ENCODE assay signal across 29 cellular contexts in genomic region chr18:68376931-68377330, GRCh38.
"Had no signal": no experiment of that assay in that cellular context is flagged by ENCODE, and none has a peak within 500 bp of the region (broad histone marks: within the 10 kb centered on the region; RNA-seq: fewer than 3 reads in every experiment).

No MANE protein-coding gene starts in this region.

- H3K9me3 ChIP-seq: MG63, SJSA1 had no signal

- H3K4me1 ChIP-seq: SJSA1 had no signal

- ATAC-seq: activated naive CD4-positive, alpha-beta T cell treated with anti-CD3 and anti-CD28 coated beads, Interleukin-2, amount 50 U/mL, for 72 hours; activated naive CD8-positive, alpha-beta T cell treated with anti-CD3 and anti-CD28 coated beads, Interleukin-2, amount 50 U/mL, for 24 hours; activated T-cell treated with anti-CD3 and anti-CD28 coated beads, Interleukin-2, amount 50 U/mL, for 4 hours; T-cell had no signal

- H3K27ac ChIP-seq: brain microvascular endothelial cell, cardiac muscle cell, SJSA1, VCaP had no signal

- H3K27me3 ChIP-seq: brain microvascular endothelial cell, cardiac muscle cell, MG63, SJSA1 had no signal

- H3K4me3 ChIP-seq: cardiac muscle cell, MG63, SJSA1 had no signal

- FAIRE-seq: RCC 7860 had no signal

- DNase-seq: activated CD4-positive, alpha-beta memory T cell treated with anti-CD3 and anti-CD28 coated beads for 36 hours; activated CD4-positive, alpha-beta T cell treated with anti-CD3 and anti-CD28 coated beads, Interleukin-2, amount 10 ng/mL, durations not matched to agents 7 days and 5 days; activated CD4-positive, CD25-positive, alpha-beta regulatory T cell; activated CD8-positive, alpha-beta memory T cell treated with anti-CD3 and anti-CD28 coated beads for 24 hours; activated effector memory CD4-positive, alpha-beta T cell treated with anti-CD3 and anti-CD28 coated beads, Interleukin-2, amount 50 U/mL, for 16 hours; activated naive CD4-positive, alpha-beta T cell treated with Interleukin-2 at 50 U/mL for 16 hours; activated naive CD8-positive, alpha-beta T cell treated with anti-CD3 and anti-CD28 coated beads, Interleukin-2, amount 50 U/mL, for 24 hours; activated T-cell treated with anti-CD3 and anti-CD28 coated beads, Interleukin-2, amount 50 U/mL, for 4 hours; amygdala; brain microvascular endothelial cell; MG63; MV-4-11; NCI-H1092 treated with DMSO at 0.1 percent for 48 hours; NCI-H1417 treated with DMSO at 0.1 percent for 48 hours; NCI-H1694; NCI-H2029; NCI-H2107; NCI-H2171 treated with DMSO at 0.1 percent for 48 hours; NCI-H226; NCI-H510A treated with DMSO at 0.1 percent for 48 hours; NCI-H69; SHP77; T-cell; T-helper 2 cell had no signal

- H3K36me3 ChIP-seq: brain microvascular endothelial cell, cardiac muscle cell, MG63, SJSA1 had no signal
